Comparison of ENCODE assay signal across 29 cellular contexts in the genomic region with DNA sequence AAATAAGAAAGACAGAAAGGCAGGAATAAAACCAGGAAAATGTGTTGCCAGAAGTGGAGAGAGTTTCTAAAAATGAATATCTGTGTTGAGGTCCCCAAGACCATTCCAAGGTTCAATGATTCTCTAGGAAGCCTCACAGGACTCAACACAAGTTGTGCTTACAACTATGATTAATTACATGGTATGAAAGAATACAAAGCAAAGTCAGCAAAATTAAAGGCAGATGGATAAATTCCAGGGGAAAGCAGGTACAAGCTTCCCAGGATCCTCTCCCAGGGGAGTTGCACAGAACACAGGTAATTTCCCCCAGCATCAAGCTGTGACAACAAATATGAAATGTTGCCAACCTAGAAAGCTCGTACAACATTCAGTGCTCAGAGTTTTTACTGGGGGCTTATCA.
"Had no signal": no experiment of that assay in that cellular context is flagged by ENCODE, and none has a peak within 500 bp of the region (broad histone marks: within the 10 kb centered on the region; RNA-seq: fewer than 3 reads in every experiment).

No MANE protein-coding gene starts in this region.

- DNase-seq: colonic mucosa; cortex of kidney; dermis blood vessel endothelial cell; dorsolateral prefrontal cortex; effector CD4-positive, alpha-beta T cell; effector CD8-positive, alpha-beta T cell; effector memory CD4-positive, alpha-beta T cell; effector memory CD8-positive, alpha-beta T cell; endodermal cell; erythroblast; esophagus squamous epithelium; foreskin fibroblast; foreskin keratinocyte; foreskin melanocyte; gastrocnemius medialis; glutamatergic neuron; head of caudate nucleus; heart left ventricle; heart right ventricle had no signal

- H3K27me3 ChIP-seq: colonic mucosa, esophagus muscularis mucosa, esophagus squamous epithelium, foreskin keratinocyte, gastrocnemius medialis, gastroesophageal sphincter, heart left ventricle, heart right ventricle had no signal

- H3K4me1 Mint-ChIP-seq: endodermal cell had no signal

- ATAC-seq: effector memory CD8-positive, alpha-beta T cell; esophagus mucosa; foreskin keratinocyte; gastrocnemius medialis; gastroesophageal sphincter; heart left ventricle; heart right ventricle had no signal

- H3K27ac ChIP-seq: colonic mucosa, coronary artery, dorsolateral prefrontal cortex, epithelial cell of prostate, esophagus muscularis mucosa, esophagus squamous epithelium, foreskin keratinocyte, gastrocnemius medialis, gastroesophageal sphincter, heart left ventricle, heart right ventricle had no signal

- H3K27ac Mint-ChIP-seq: dendritic cell treated with granulocyte-macrophage colony-stimulating factor and Interleukin-4, amounts not matched to agents 40 ng/mL and 50 ng/mL, for 4 days; effector memory CD8-positive, alpha-beta T cell; endodermal cell had no signal

- FAIRE-seq: colon, endometrium, endothelial cell of umbilical vein, frontal cortex had no signal

- H3K9me3 ChIP-seq: colonic mucosa, esophagus squamous epithelium, gastrocnemius medialis, gastroesophageal sphincter had no signal

- H3K4me1 ChIP-seq: colonic mucosa, esophagus muscularis mucosa, foreskin keratinocyte, gastrocnemius medialis, gastroesophageal sphincter, heart left ventricle, heart right ventricle had no signal

- H3K9me3 Mint-ChIP-seq: dendritic cell treated with granulocyte-macrophage colony-stimulating factor and Interleukin-4, amounts not matched to agents 40 ng/mL and 50 ng/mL, for 4 days; effector memory CD8-positive, alpha-beta T cell had no signal

- H3K4me3 Mint-ChIP-seq: dendritic cell treated with granulocyte-macrophage colony-stimulating factor and Interleukin-4, amounts not matched to agents 40 ng/mL and 50 ng/mL, for 4 days; effector memory CD8-positive, alpha-beta T cell; endodermal cell had no signal

- H3K4me3 ChIP-seq: colonic mucosa, coronary artery, dorsolateral prefrontal cortex, esophagus muscularis mucosa, esophagus squamous epithelium, gastrocnemius medialis, gastroesophageal sphincter, heart left ventricle, heart right ventricle had no signal

- H3K27me3 Mint-ChIP-seq: dendritic cell treated with granulocyte-macrophage colony-stimulating factor and Interleukin-4, amounts not matched to agents 40 ng/mL and 50 ng/mL, for 4 days; effector memory CD8-positive, alpha-beta T cell had no signal

- H3K36me3 ChIP-seq: colonic mucosa, esophagus muscularis mucosa, esophagus squamous epithelium, gastrocnemius medialis, gastroesophageal sphincter, heart left ventricle, heart right ventricle had no signal
